ENCODE assay signal across 27 cellular contexts in the genomic region with DNA sequence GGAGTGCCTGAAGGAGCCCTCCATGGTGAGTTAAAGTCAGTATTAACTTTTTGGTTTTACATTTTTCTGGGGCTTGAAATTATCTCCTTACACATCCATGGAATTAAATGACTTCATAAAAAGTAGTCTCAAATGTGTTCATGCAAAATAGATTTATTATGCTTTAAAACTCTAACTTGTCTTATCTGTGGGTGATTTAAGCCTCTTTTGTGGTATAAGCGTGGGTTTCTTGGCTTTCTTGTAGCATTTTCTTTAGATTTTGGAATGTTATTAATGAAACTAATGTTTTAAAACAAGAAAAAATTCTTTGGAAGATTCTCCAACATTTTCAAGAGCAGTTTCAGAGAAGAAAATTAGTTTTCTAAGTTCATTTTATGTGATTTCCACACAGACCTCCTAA.
"Had no signal": no experiment of that assay in that cellular context is flagged by ENCODE, and none has a peak within 500 bp of the region (broad histone marks: within the 10 kb centered on the region; RNA-seq: fewer than 3 reads in every experiment).

No MANE protein-coding gene starts in this region.

- H3K27ac Mint-ChIP-seq: dendritic cell treated with granulocyte-macrophage colony-stimulating factor and Interleukin-4, amounts not matched to agents 40 ng/mL and 50 ng/mL, for 4 days; effector memory CD8-positive, alpha-beta T cell; endodermal cell had no signal

- H3K27ac ChIP-seq: colonic mucosa, coronary artery, dorsolateral prefrontal cortex, epithelial cell of prostate, esophagus muscularis mucosa, esophagus squamous epithelium, foreskin keratinocyte, gastrocnemius medialis, gastroesophageal sphincter, heart left ventricle, heart right ventricle had no signal

- H3K9me3 Mint-ChIP-seq: dendritic cell treated with granulocyte-macrophage colony-stimulating factor and Interleukin-4, amounts not matched to agents 40 ng/mL and 50 ng/mL, for 4 days; effector memory CD8-positive, alpha-beta T cell; endodermal cell had no signal

- H3K27me3 ChIP-seq: colonic mucosa, dorsolateral prefrontal cortex, esophagus squamous epithelium, foreskin keratinocyte, gastrocnemius medialis, gastroesophageal sphincter, heart left ventricle, heart right ventricle had no signal

- ATAC-seq: effector memory CD8-positive, alpha-beta T cell; esophagus mucosa; foreskin keratinocyte; gastrocnemius medialis; gastroesophageal sphincter; heart left ventricle; heart right ventricle had no signal

- H3K4me3 Mint-ChIP-seq: dendritic cell treated with granulocyte-macrophage colony-stimulating factor and Interleukin-4, amounts not matched to agents 40 ng/mL and 50 ng/mL, for 4 days; effector memory CD8-positive, alpha-beta T cell; endodermal cell had no signal

- FAIRE-seq: colon, endometrium, endothelial cell of umbilical vein, frontal cortex had no signal

- DNase-seq: colonic mucosa; cortex of kidney; dermis blood vessel endothelial cell; dorsolateral prefrontal cortex; effector CD4-positive, alpha-beta T cell; effector CD8-positive, alpha-beta T cell; effector memory CD4-positive, alpha-beta T cell; effector memory CD8-positive, alpha-beta T cell; endodermal cell; erythroblast; esophagus squamous epithelium; foreskin fibroblast; foreskin keratinocyte; gastrocnemius medialis; glutamatergic neuron; heart left ventricle; heart right ventricle had no signal

- H3K4me3 ChIP-seq: colonic mucosa, coronary artery, dorsolateral prefrontal cortex, esophagus muscularis mucosa, esophagus squamous epithelium, gastrocnemius medialis, gastroesophageal sphincter, heart left ventricle, heart right ventricle had no signal

- H3K9me3 ChIP-seq: colonic mucosa, esophagus muscularis mucosa, esophagus squamous epithelium, gastrocnemius medialis, gastroesophageal sphincter, heart left ventricle, heart right ventricle had no signal

- H3K36me3 ChIP-seq: colonic mucosa, esophagus muscularis mucosa, esophagus squamous epithelium, gastrocnemius medialis, gastroesophageal sphincter, heart left ventricle, heart right ventricle had no signal

- H3K27me3 Mint-ChIP-seq: dendritic cell treated with granulocyte-macrophage colony-stimulating factor and Interleukin-4, amounts not matched to agents 40 ng/mL and 50 ng/mL, for 4 days; effector memory CD8-positive, alpha-beta T cell had no signal

- H3K4me1 ChIP-seq: colonic mucosa, esophagus muscularis mucosa, esophagus squamous epithelium, foreskin keratinocyte, gastrocnemius medialis, gastroesophageal sphincter, heart left ventricle, heart right ventricle had no signal

- H3K4me1 Mint-ChIP-seq: endodermal cell had no signal
